In the genomic region with DNA sequence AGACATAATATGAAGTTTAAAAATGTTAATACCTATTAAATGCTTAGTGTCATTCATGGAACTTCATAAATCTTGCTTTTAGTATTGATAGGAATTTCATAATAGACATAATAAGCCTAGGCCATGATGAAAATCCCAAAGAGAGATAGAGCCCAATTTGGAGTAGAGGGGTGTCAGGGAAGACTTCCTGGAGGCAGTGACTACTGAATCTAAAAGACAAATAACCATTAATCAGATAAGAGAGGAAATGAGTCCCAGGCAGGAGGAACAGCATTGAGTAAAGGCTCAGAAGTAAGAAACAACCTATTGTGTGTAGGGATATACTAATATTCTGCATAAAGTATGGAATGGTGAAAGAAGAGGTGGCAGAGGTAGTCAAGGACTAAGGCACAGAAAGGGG, we compare ENCODE assay signal across 27 cellular contexts.
A peak's percentile ranks its signal among the peaks of the same experiment; 100 is the strongest.
DNase-seq lines count a peak whose midpoint lies in the region; ATAC-seq, FAIRE-seq and TF ChIP-seq lines count a peak whose summit lies in the region.
"Had no signal": no experiment of that assay in that cellular context is flagged by ENCODE, and none has a peak within 500 bp of the region (broad histone marks: within the 10 kb centered on the region; RNA-seq: fewer than 3 reads in every experiment).

No MANE protein-coding gene starts in this region.

- H3K36me3 ChIP-seq in astrocyte (ENCODE audit: insufficient read depth, low read length) = no peaks in the 10 kb centered on the region
- H3K36me3 ChIP-seq: BE2C, BLaER1 had no signal

- FAIRE-seq in astrocyte (lab: Jason Lieb, UNC) = no peak
- FAIRE-seq: A204.1, GM12878, GM12892, GM18507, GM19239 had no signal

- H3K27ac ChIP-seq in astrocyte (ENCODE audit: low read depth, low read length) = no peak overlapping the region
- H3K27ac ChIP-seq: 22Rv1, BLaER1 had no signal

- peaks cover 3% of the 10 kb centered on the region for H3K27me3 ChIP-seq in astrocyte (ENCODE audit: insufficient read depth, low read length)
- H3K27me3 ChIP-seq: BLaER1 had no signal

- H3K4me2 ChIP-seq in astrocyte (ENCODE audit: low read length) = no peak overlapping the region
- H3K4me2 ChIP-seq: BLaER1 had no signal

- no peaks in the 10 kb centered on the region for H3K4me1 Mint-ChIP-seq in activated T-cell treated with anti-CD3 and anti-CD28 coated beads, Interleukin-2, amount 50 U/mL, for 72 hours (ENCODE audit: low read depth)
- H3K4me1 Mint-ChIP-seq in astrocyte (ENCODE audit: low read depth, unreplicated experiment) (peaks cover 23% of the 10 kb centered on the region), endothelial cell (ENCODE audit: unreplicated experiment) (peaks cover 11% of the 10 kb centered on the region)
- H3K4me1 Mint-ChIP-seq: CD14-positive monocyte; CD4-positive, alpha-beta memory T cell; CD4-positive, CD25-positive, alpha-beta regulatory T cell; CD8-positive, alpha-beta memory T cell had no signal

- peaks cover 8% of the 10 kb centered on the region for H3K27me3 Mint-ChIP-seq in activated T-cell treated with anti-CD3 and anti-CD28 coated beads, Interleukin-2, amount 50 U/mL, for 72 hours (ENCODE audit: low read depth)
- peaks cover 22% of the 10 kb centered on the region for H3K27me3 Mint-ChIP-seq in astrocyte (ENCODE audit: low read depth, unreplicated experiment)
- peaks cover 2% of the 10 kb centered on the region for H3K27me3 Mint-ChIP-seq in endothelial cell (ENCODE audit: unreplicated experiment)

- H3K9me3 ChIP-seq in astrocyte (ENCODE audit: insufficient read depth, low read depth, low read length) = no peaks in the 10 kb centered on the region
- H3K9me3 ChIP-seq: BE2C, BLaER1 had no signal

- no peak for DNase-seq in activated T-cell treated with anti-CD3 and anti-CD28 coated beads, Interleukin-2, amount 50 U/mL, for 72 hours
- DNase-seq in activated T-cell treated with anti-CD3 and anti-CD28 coated beads, Interleukin-2, amount 50 U/mL, for 1 hour = no peak
- no peak for DNase-seq in astrocyte (ENCODE audit: low read depth)
- no peak for DNase-seq in endothelial cell (ENCODE audit: low spot score)
- DNase-seq in SIG-M5 treated with dmso at 0.1 percent for 504 hours (lab: John Stamatoyannopoulos, UW; ENCODE audit: unreplicated experiment) = no peak
- DNase-seq: ACHN; BE2C; C1 segment of cervical spinal cord; CD4-positive, alpha-beta memory T cell; CD4-positive, CD25-positive, alpha-beta regulatory T cell; CD8-positive, alpha-beta memory T cell; COR-L47; DMS 273 treated with DMSO at 0.1 percent for 48 hours; DMS153; DMS53; DMS79; DND-41; EL; GDM1 had no signal

- H3K4me3 ChIP-seq in astrocyte (ENCODE audit: insufficient read depth, low read depth, low read length) = no peak overlapping the region
- H3K4me3 ChIP-seq: BLaER1, GM12878 had no signal

- H3K9me3 Mint-ChIP-seq in activated T-cell treated with anti-CD3 and anti-CD28 coated beads, Interleukin-2, amount 50 U/mL, for 72 hours = no peaks in the 10 kb centered on the region
- H3K9me3 Mint-ChIP-seq in astrocyte (ENCODE audit: unreplicated experiment) (peaks cover 1% of the 10 kb centered on the region), endothelial cell (ENCODE audit: unreplicated experiment) (no peaks in the 10 kb centered on the region)
- H3K9me3 Mint-ChIP-seq: CD8-positive, alpha-beta memory T cell had no signal

- H3K27ac Mint-ChIP-seq in activated T-cell treated with anti-CD3 and anti-CD28 coated beads, Interleukin-2, amount 50 U/mL, for 72 hours = peak overlapping the region; percentile 34
- no peak overlapping the region for H3K27ac Mint-ChIP-seq in astrocyte (ENCODE audit: unreplicated experiment)
- peak overlapping the region; percentile 1 for H3K27ac Mint-ChIP-seq in endothelial cell (ENCODE audit: unreplicated experiment)
- H3K27ac Mint-ChIP-seq: CD14-positive monocyte; CD4-positive, alpha-beta memory T cell; CD4-positive, CD25-positive, alpha-beta regulatory T cell; CD8-positive, alpha-beta memory T cell had no signal

- no peak overlapping the region for H2AFZ ChIP-seq in astrocyte (ENCODE audit: low read depth, low read length)

- no peaks in the 10 kb centered on the region for H3K36me3 Mint-ChIP-seq in activated T-cell treated with anti-CD3 and anti-CD28 coated beads, Interleukin-2, amount 50 U/mL, for 72 hours (ENCODE audit: insufficient read depth in 2 of 2)
- H3K36me3 Mint-ChIP-seq in astrocyte (ENCODE audit: low read depth, unreplicated experiment) = no peaks in the 10 kb centered on the region
- no peaks in the 10 kb centered on the region for H3K36me3 Mint-ChIP-seq in endothelial cell (ENCODE audit: low read depth, unreplicated experiment)
- H3K36me3 Mint-ChIP-seq: CD14-positive monocyte; CD4-positive, alpha-beta memory T cell; CD4-positive, CD25-positive, alpha-beta regulatory T cell; CD8-positive, alpha-beta memory T cell had no signal

- H3K4me3 Mint-ChIP-seq in activated T-cell treated with anti-CD3 and anti-CD28 coated beads, Interleukin-2, amount 50 U/mL, for 72 hours = no peak overlapping the region
- H3K4me3 Mint-ChIP-seq in astrocyte (ENCODE audit: unreplicated experiment) (peak overlapping the region; percentile 3), endothelial cell (ENCODE audit: unreplicated experiment) (no peak overlapping the region)
- H3K4me3 Mint-ChIP-seq: CD14-positive monocyte; CD4-positive, alpha-beta memory T cell; CD4-positive, CD25-positive, alpha-beta regulatory T cell; CD8-positive, alpha-beta memory T cell had no signal

- ATAC-seq in activated T-cell treated with anti-CD3 and anti-CD28 coated beads, Interleukin-2, amount 50 U/mL, for 72 hours (replicated peaks in 1 of 2) = no peak
- ATAC-seq: GM12878 had no signal

- H4K20me1 ChIP-seq in astrocyte (ENCODE audit: insufficient read depth, low read length) = no peaks in the 10 kb centered on the region
- H4K20me1 ChIP-seq: BLaER1 had no signal

- H3K79me2 ChIP-seq in astrocyte (ENCODE audit: insufficient read depth, low read length) = no peaks in the 10 kb centered on the region

- TF ChIP-seq CTCF in astrocyte (IDR thresholded peaks at IDR 0.05; ENCODE audit: insufficient read depth, low read depth, low read length) (no peak), endothelial cell (IDR thresholded peaks at IDR 0.05; ENCODE audit: unreplicated experiment) (no peak)

- H3K4me1 ChIP-seq in astrocyte (ENCODE audit: insufficient read depth, low read length) = no peaks in the 10 kb centered on the region
- H3K4me1 ChIP-seq: BE2C, BLaER1 had no signal

- no peak overlapping the region for H3K9ac ChIP-seq in astrocyte (ENCODE audit: low read length)
- H3K9ac ChIP-seq: BLaER1 had no signal
